In the genomic region with DNA sequence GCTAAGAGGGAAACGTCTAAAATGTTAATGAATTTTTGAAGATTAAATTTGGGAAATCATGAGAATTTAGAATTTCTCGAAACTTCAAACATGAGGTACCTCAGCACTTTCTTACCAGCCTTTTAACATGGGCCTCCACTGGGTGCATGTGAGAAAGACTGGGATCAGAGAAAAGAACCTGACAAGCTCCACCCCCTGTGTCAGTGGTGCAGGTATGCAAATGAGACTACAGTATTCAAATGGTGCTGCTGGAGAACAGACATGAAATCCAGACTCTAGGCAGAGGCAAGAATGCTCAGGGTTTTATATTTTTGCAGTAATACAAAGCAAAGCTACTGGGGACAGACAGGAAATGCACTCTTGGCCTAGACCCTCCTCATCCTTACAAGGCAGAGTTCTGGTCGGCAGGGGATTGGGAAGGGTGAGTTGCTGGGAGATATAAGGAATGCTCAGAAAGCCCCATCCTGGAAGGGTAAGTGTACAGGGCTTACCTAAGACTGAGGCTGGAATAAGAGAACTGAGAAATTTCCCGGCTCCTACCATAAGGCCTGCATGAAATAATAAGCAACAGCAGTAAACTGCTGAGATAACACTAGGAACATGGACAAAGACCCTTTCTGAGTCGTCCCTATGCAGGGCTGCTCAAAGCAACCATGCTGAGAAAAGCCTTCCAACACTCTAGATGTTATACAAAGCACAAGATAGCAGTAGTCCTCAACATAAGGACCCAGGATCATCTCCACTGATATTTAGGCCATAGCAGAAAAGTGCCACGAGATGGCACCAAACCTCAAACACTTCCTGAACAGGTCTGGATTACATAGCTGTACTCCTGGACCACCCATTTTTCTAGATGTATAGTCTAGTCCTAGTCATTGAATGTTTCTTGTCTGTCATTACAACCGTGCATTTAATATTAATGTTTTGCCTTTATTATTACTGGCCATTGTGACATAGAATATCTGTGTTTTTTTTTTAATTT, we compare ENCODE assay signal across 8 cellular contexts.
A peak's percentile ranks its signal among the peaks of the same experiment; 100 is the strongest.
DNase-seq lines count a peak whose midpoint lies in the region; ATAC-seq and TF ChIP-seq lines count a peak whose summit lies in the region.

No MANE protein-coding gene starts in this region.

- H3K4me3 Mint-ChIP-seq in neural crest cell = no peak overlapping the region
- no peak overlapping the region for H3K4me3 Mint-ChIP-seq in CD8-positive, alpha-beta memory T cell

- H3K27ac Mint-ChIP-seq in neural crest cell (ENCODE audit: unreplicated experiment) = no peak overlapping the region
- no peak overlapping the region for H3K27ac Mint-ChIP-seq in CD8-positive, alpha-beta memory T cell

- H3K9me3 Mint-ChIP-seq in neural crest cell = no peaks in the 10 kb centered on the region
- peaks cover 0 to 19% (median 5%) of the 10 kb centered on the region in 5 donors for H3K9me3 Mint-ChIP-seq in CD8-positive, alpha-beta memory T cell

- H3K27me3 Mint-ChIP-seq in neural crest cell (ENCODE audit: low read depth) = no peaks in the 10 kb centered on the region
- H3K27me3 Mint-ChIP-seq in CD8-positive, alpha-beta memory T cell = no peaks in the 10 kb centered on the region

- CTCF ChIA-PET in CD8-positive, alpha-beta memory T cell (lab: Charles Lee) = no interaction called here

- H3K4me3 ChIP-seq in SK-N-MC = no peak overlapping the region
- no peak overlapping the region for H3K4me3 ChIP-seq in CD8-positive, alpha-beta memory T cell (ENCODE audit: low read length)

- no peaks in the 10 kb centered on the region for H3K27me3 ChIP-seq in CD8-positive, alpha-beta memory T cell (ENCODE audit: insufficient read depth, low read length, poor library complexity, severe bottlenecking)

- no peaks in the 10 kb centered on the region for H3K9me3 ChIP-seq in SK-N-MC (ENCODE audit: low read depth, low read length)
- H3K9me3 ChIP-seq in CD8-positive, alpha-beta memory T cell (ENCODE audit: low read length) = no peaks in the 10 kb centered on the region

- H3K36me3 ChIP-seq in SK-N-MC (ENCODE audit: insufficient read depth, low read length) = no peaks in the 10 kb centered on the region
- no peaks in the 10 kb centered on the region for H3K36me3 ChIP-seq in CD8-positive, alpha-beta memory T cell (ENCODE audit: insufficient read depth, low read length)

- no peak overlapping the region for H3K27ac ChIP-seq in SK-N-MC
- no peak overlapping the region for H3K27ac ChIP-seq in CD8-positive, alpha-beta memory T cell (ENCODE audit: low read depth, low read length)

- H3K4me1 ChIP-seq in CD8-positive, alpha-beta memory T cell (ENCODE audit: insufficient read depth, low read length) = no peaks in the 10 kb centered on the region

- peak; percentile 98 for ATAC-seq in GM18508 (IDR thresholded peaks at IDR 0.05; ENCODE audit: insufficient read depth, unreplicated experiment)
- peak; percentile 98 for ATAC-seq in HG02798 (IDR thresholded peaks at IDR 0.05; ENCODE audit: poor library complexity, unreplicated experiment)

- peak; percentile 83 for TF ChIP-seq CTCF in neural crest cell (conservative IDR thresholded peaks at IDR 0.05)

- peak; percentile 55 for DNase-seq in Ammon's horn (ENCODE audit: low spot score)
- DNase-seq in MV-4-11 (lab: John Stamatoyannopoulos, UW) = peak; percentile 51
- DNase-seq in SK-N-MC (ENCODE audit: low read depth, low spot score) = peak; percentile 47
- peak; percentile 47 for DNase-seq in fibroblast of gingiva (ENCODE audit: low read depth)
- peak; percentile 39 for DNase-seq in neural crest cell (ENCODE audit: low read depth, low spot score)
- no peak for DNase-seq in CD8-positive, alpha-beta memory T cell

- H3K36me3 Mint-ChIP-seq in neural crest cell (ENCODE audit: low read depth) = no peaks in the 10 kb centered on the region
- H3K36me3 Mint-ChIP-seq in CD8-positive, alpha-beta memory T cell = no peaks in the 10 kb centered on the region

- H3K9ac ChIP-seq in SK-N-MC (ENCODE audit: insufficient read length) = no peak overlapping the region

- POLR2A ChIA-PET in CD8-positive, alpha-beta memory T cell (lab: Charles Lee) = no interaction called here

- no peaks in the 10 kb centered on the region for H3K4me1 Mint-ChIP-seq in neural crest cell
- no peaks in the 10 kb centered on the region for H3K4me1 Mint-ChIP-seq in CD8-positive, alpha-beta memory T cell

Comparison
In these comparisons a context has a peak if more than half of its experiments do, and no peak if none do; other contexts are left out.
1. DNase-seq: peak in Ammon's horn (single experiment), MV-4-11 (single experiment), SK-N-MC (single experiment), fibroblast of gingiva (single experiment) and neural crest cell (single experiment); none in CD8-positive, alpha-beta memory T cell (0 of 5).